In the genomic region with DNA sequence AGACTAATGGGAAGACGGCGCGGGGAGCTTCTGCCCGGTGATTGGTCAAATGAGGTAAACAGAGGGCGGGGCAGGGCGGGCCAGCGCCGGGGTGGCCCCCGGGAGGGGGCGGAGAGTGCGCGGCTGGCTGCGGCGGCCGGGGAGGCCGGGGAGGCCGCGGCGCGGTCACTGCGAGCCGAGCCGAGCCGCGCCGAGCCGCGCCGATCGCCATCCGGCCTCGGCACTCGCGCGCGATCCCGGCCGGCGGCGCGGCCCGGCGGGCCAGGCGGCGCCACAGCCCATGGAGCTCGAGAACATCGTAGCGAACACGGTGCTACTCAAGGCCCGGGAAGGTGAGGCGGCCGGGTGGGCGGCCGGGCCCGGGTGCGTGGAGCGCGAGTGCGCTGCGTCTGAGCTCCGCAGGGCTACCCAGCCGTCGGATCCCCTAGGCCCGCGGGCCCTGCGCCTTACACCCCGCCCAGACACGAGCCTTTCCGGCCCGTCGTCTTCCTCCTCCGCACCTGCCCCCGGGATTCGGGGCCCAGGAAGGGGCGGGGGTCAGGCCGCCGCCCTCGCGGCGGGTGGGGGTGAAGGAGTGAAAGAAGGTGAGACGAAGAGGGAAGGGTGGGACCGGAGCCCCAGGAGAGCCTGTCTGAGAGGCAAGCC, we compare ENCODE assay signal across 8 cellular contexts. TPM values are rescaled to one million over a fixed set of nuclear protein-coding genes. Genes with fewer than 3 reads are reported as not detected.
DNase-seq lines count a peak whose midpoint lies in the region; ATAC-seq and TF ChIP-seq lines count a peak whose summit lies in the region.

GRK6 (plus strand) TSS at position 111 of the 645 bp plus-strand sequence; CDS start at position 281, 170 bp downstream.

- H3K9me3 Mint-ChIP-seq in nephron progenitor cell: no peaks in the 10 kb centered on the region

- H3K27ac Mint-ChIP-seq in nephron progenitor cell: peak within 1 kb of the TSS; percentile 98

- no peaks in the 10 kb centered on the region for H3K27me3 Mint-ChIP-seq in nephron progenitor cell (ENCODE audit: low read depth, poor library complexity)

- no peaks in the 10 kb centered on the region for H3K36me3 Mint-ChIP-seq in nephron progenitor cell (ENCODE audit: low read depth)

- peak; percentile 67 for DNase-seq in GM13976 (ENCODE audit: low spot score)
- no peak for DNase-seq in HFF-Myc (ENCODE audit: extremely low read depth, low read depth)
- DNase-seq in NCI-H460 (ENCODE audit: extremely low read depth, low read depth): no peak
- DNase-seq in activated T-cell treated with anti-CD3 and anti-CD28 coated beads, Interleukin-2, amount 50 U/mL, for 48 hours: peak; percentile 78 to 80
- DNase-seq in fibroblast of gingiva (ENCODE audit: low read depth): peak; percentile 18
- no peak for DNase-seq in nephron progenitor cell
- DNase-seq in NCI-H1092 (lab: John Stamatoyannopoulos, UW): no peak

- peak within 1 kb of the TSS; percentile 80 for H3K4me3 ChIP-seq in HFF-Myc (replicated peaks; ENCODE audit: low read depth, low read length)

- TF ChIP-seq CTCF in GM13976 (IDR thresholded peaks at IDR 0.05; ENCODE audit: borderline replicate concordance, control extremely low read depth, extremely low read depth, insufficient read depth, missing control alignments): no peak
- no peak for TF ChIP-seq CTCF in HFF-Myc (IDR thresholded peaks at IDR 0.05; ENCODE audit: low read depth, low read length, missing control alignments)
- TF ChIP-seq CTCF in nephron progenitor cell (IDR thresholded peaks at IDR 0.05): no peak

- peak within 1 kb of the TSS; percentile 89 for H3K4me3 Mint-ChIP-seq in nephron progenitor cell

- in situ Hi-C loops in GM13976 (cut with MboI; ENCODE audit: low sequenced_read_pairs, unreplicated experiment): no loop called here

- ATAC-seq in GM19395 (IDR thresholded peaks at IDR 0.05; ENCODE audit: unreplicated experiment): no peak

- H3K4me1 Mint-ChIP-seq in nephron progenitor cell: peaks cover 57% of the 10 kb centered on the region

RNA-seq across cellular contexts. Expression of gene GRK6, which starts in this region (rescaled TPM):
- total RNA-seq in NCI-H460 (2014; rRNA removed; shearing (Covaris generic)): 37.8 and 38.3 TPM in 2 replicates
- polyA plus RNA-seq in NCI-H460 (2014; cell fraction: nucleus; rRNA removed): 45.1 and 50.9 TPM in 2 replicates

Comparison
In these comparisons a context has a peak if more than half of its experiments do, and no peak if none do; other contexts are left out.
1. DNase-seq: peak in GM13976 (single experiment), activated T-cell treated with anti-CD3 and anti-CD28 coated beads, Interleukin-2, amount 50 U/mL, for 48 hours (2 of 2) and fibroblast of gingiva (single experiment); none in HFF-Myc (single experiment), NCI-H460 (single experiment), nephron progenitor cell (single experiment) and NCI-H1092 (single experiment).